ENCODE assay signal across 1 cellular context in genomic region chr14:104436047-104436531, GRCh38.
TF ChIP-seq lines count a peak whose summit lies in the region.

No MANE protein-coding gene starts in this region.

TF ChIP-seq in HCT116, 20 proteins besides CTCF, POLR2A, EP300 and RAD21 (continued from another document):
- TF ChIP-seq ATF3 (IDR thresholded peaks at IDR 0.05): no peak
- no peak for TF ChIP-seq EGR1 (IDR thresholded peaks at IDR 0.05; ENCODE audit: low read depth)
TF ChIP-seq in HCT116: peak in this region for 0.
